ENCODE assay signal across 18 cellular contexts in the genomic region with DNA sequence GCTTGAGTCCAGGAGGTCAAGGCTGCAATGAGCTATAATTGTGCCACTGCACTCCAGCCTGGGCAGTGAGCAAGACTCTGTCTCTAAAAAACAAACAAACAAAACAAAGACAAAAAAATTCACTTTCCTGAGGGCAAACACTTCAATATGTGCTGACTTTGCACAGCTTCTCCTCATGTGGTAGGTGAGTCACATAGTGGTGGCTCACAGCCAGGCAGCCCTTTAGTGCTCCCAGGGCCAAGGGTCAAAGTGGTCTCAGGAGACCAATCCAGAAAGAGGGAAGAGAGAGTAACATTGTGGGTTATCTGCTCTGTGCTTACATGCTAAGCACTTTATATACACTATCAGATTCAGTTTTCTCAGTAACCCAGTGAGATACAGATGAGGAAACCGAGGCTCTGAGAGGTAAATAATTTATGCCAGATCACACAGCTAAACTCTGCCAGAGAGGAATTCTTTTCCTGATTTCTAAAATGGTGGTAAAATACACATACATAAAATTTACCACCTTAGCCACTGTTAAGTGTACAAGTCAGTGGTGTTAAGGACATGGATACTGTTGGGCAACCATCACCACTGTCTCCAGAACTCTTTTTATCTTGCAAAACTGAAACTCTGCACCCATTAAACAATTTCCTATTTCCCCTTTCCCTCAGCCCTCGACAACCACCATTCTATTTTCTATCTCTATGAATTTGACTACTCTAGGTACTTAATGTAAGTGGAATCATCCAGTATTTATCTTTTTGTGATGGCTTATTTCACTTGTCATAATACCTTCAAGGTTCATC.
DNase-seq lines count a peak whose midpoint lies in the region; TF ChIP-seq lines count a peak whose summit lies in the region.
"Had no signal": no experiment of that assay in that cellular context is flagged by ENCODE, and none has a peak within 500 bp of the region (broad histone marks: within the 10 kb centered on the region; RNA-seq: fewer than 3 reads in every experiment).

No MANE protein-coding gene starts in this region.

- peaks cover 79% of the 10 kb centered on the region for H3K4me1 Mint-ChIP-seq in osteocyte (ENCODE audit: unreplicated experiment)
- no peaks in the 10 kb centered on the region for H3K4me1 Mint-ChIP-seq in activated naive CD8-positive, alpha-beta T cell treated with anti-CD3 and anti-CD28 coated beads for 36 hours
- H3K4me1 Mint-ChIP-seq: central memory CD8-positive, alpha-beta T cell had no signal

- no peak overlapping the region for H3K4me3 Mint-ChIP-seq in osteocyte (ENCODE audit: unreplicated experiment)
- no peak overlapping the region for H3K4me3 Mint-ChIP-seq in activated naive CD8-positive, alpha-beta T cell treated with anti-CD3 and anti-CD28 coated beads for 36 hours
- H3K4me3 Mint-ChIP-seq: central memory CD8-positive, alpha-beta T cell; mesothelial cell of epicardium; T-helper 1 cell treated with Interleukin-12 subunit alpha and Interleukin-12 subunit beta and Interleukin-4 antibody, amounts not matched to agents 30 μg/mL and 1 μg/mL, for 36 hours had no signal

- no peak overlapping the region for H3K4me3 ChIP-seq in cardiac fibroblast (replicated peaks in 1 of 2; ENCODE audit: low read depth in 2 of 2, low read length in 2 of 2)
- H3K4me3 ChIP-seq: smooth muscle cell had no signal

- H3K27ac Mint-ChIP-seq in osteocyte (ENCODE audit: unreplicated experiment): peak overlapping the region; percentile 92
- H3K27ac Mint-ChIP-seq in activated naive CD8-positive, alpha-beta T cell treated with anti-CD3 and anti-CD28 coated beads for 36 hours: no peak overlapping the region
- H3K27ac Mint-ChIP-seq: mesothelial cell of epicardium; T-helper 1 cell treated with Interleukin-12 subunit alpha and Interleukin-12 subunit beta and Interleukin-4 antibody, amounts not matched to agents 30 μg/mL and 1 μg/mL, for 36 hours had no signal

- peak; percentile 16 for DNase-seq in EL
- peak; percentile 81 to 88 for DNase-seq in NOMO-1 (lab: John Stamatoyannopoulos, UW; ENCODE audit: unreplicated experiment in 2 of 2)
- DNase-seq in cardiac fibroblast (ENCODE audit: low read depth in 2 of 2): peak; percentile 48 to 49
- DNase-seq in osteocyte (ENCODE audit: extremely low spot score, unreplicated experiment): no peak
- DNase-seq in LoVo (ENCODE audit: low spot score): no peak
- no peak for DNase-seq in activated naive CD8-positive, alpha-beta T cell treated with anti-CD3 and anti-CD28 coated beads for 36 hours
- DNase-seq in NCI-H748 (lab: John Stamatoyannopoulos, UW; ENCODE audit: unreplicated experiment): no peak
- no peak for DNase-seq in NCI-H128 (lab: John Stamatoyannopoulos, UW; ENCODE audit: unreplicated experiment)
- DNase-seq: activated CD4-positive, alpha-beta T cell treated with anti-CD3 and anti-CD28 coated beads for 1 hour; activated CD8-positive, alpha-beta memory T cell treated with anti-CD3 and anti-CD28 coated beads, Interleukin-2, amount 50 U/mL, for 48 hours; activated naive CD4-positive, alpha-beta T cell treated with anti-CD3 and anti-CD28 coated beads, Interleukin-2, amount 50 U/mL, for 16 hours; NCI-H1048; occipital lobe; stimulated activated naive CD8-positive, alpha-beta T cell treated with anti-CD3 and anti-CD28 coated beads, Interleukin-15, Interleukin-2, amounts not matched to agents 100 U/mL and 50 U/mL, for 24 hours had no signal

- no peak for TF ChIP-seq CTCF in cardiac fibroblast (IDR thresholded peaks at IDR 0.05; ENCODE audit: low read depth, low read length)
- TF ChIP-seq CTCF in osteocyte (IDR thresholded peaks at IDR 0.05): no peak

- H3K27me3 Mint-ChIP-seq in osteocyte (ENCODE audit: unreplicated experiment): no peaks in the 10 kb centered on the region
- peaks cover 4% of the 10 kb centered on the region for H3K27me3 Mint-ChIP-seq in activated naive CD8-positive, alpha-beta T cell treated with anti-CD3 and anti-CD28 coated beads for 36 hours

- H3K9me3 Mint-ChIP-seq in osteocyte (ENCODE audit: unreplicated experiment): no peaks in the 10 kb centered on the region
- no peaks in the 10 kb centered on the region for H3K9me3 Mint-ChIP-seq in activated naive CD8-positive, alpha-beta T cell treated with anti-CD3 and anti-CD28 coated beads for 36 hours
- H3K9me3 Mint-ChIP-seq: central memory CD8-positive, alpha-beta T cell; T-helper 1 cell treated with Interleukin-12 subunit alpha and Interleukin-12 subunit beta and Interleukin-4 antibody, amounts not matched to agents 30 μg/mL and 1 μg/mL, for 36 hours had no signal

- H3K36me3 Mint-ChIP-seq in osteocyte (ENCODE audit: unreplicated experiment): no peaks in the 10 kb centered on the region
- no peaks in the 10 kb centered on the region for H3K36me3 Mint-ChIP-seq in activated naive CD8-positive, alpha-beta T cell treated with anti-CD3 and anti-CD28 coated beads for 36 hours

Comparison
In these comparisons a context has a peak if more than half of its experiments do, and no peak if none do; other contexts are left out.
1. DNase-seq: peak in EL (single experiment), NOMO-1 (2 of 2) and cardiac fibroblast (2 of 2); none in osteocyte (single experiment), LoVo (single experiment), activated naive CD8-positive, alpha-beta T cell treated with anti-CD3 and anti-CD28 coated beads for 36 hours (single experiment), NCI-H748 (single experiment) and NCI-H128 (single experiment).